ENCODE assay signal across 12 cellular contexts in the genomic region with DNA sequence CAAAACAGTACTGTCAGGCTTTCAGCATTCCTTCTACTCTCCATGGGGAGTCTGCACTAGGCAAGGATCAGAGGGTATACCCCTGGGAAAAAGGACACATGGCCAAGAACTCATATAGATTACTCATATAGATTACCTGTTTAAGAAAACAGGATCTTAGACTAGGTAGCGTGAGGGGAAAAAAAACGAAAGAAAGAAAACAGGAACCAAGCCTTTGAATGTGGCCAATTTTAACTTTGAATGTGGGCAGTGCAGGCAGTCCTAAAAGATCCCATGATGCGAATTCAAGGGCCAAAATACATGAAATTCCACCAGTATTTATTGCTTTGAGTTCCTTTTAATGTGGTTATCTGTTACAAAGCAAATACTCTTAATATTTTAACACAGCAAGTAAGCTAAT.
DNase-seq lines count a peak whose midpoint lies in the region; ATAC-seq and TF ChIP-seq lines count a peak whose summit lies in the region.
"Had no signal": no experiment of that assay in that cellular context is flagged by ENCODE, and none has a peak within 500 bp of the region (broad histone marks: within the 10 kb centered on the region; RNA-seq: fewer than 3 reads in every experiment).

No MANE protein-coding gene starts in this region.

- intact Hi-C loops in activated naive CD4-positive, alpha-beta T cell treated with anti-CD3 and anti-CD28 coated beads for 36 hours (cut with micrococcal nuclease): no loop called here
- intact Hi-C loops in head of caudate nucleus (cut with DNase I): no loop called here

- DNase-seq in activated naive CD4-positive, alpha-beta T cell treated with anti-CD3 and anti-CD28 coated beads for 36 hours: no peak
- DNase-seq in head of caudate nucleus: no peak
- no peak for DNase-seq in omental fat pad (ENCODE audit: low spot score)
- no peak for DNase-seq in UCSD-AML1 (lab: John Stamatoyannopoulos, UW; ENCODE audit: unreplicated experiment)
- DNase-seq: activated T-cell treated with anti-CD3 and anti-CD28 coated beads, Interleukin-2, amount 50 U/mL, for 4 hours; IMR-90; mesenchymal stem cell; NCI-H2081 treated with DMSO at 0.1 percent for 48 hours; Peyer's patch had no signal

- no peaks in the 10 kb centered on the region for H3K4me1 Mint-ChIP-seq in activated naive CD4-positive, alpha-beta T cell treated with anti-CD3 and anti-CD28 coated beads for 36 hours (ENCODE audit: low read depth)

- H3K27me3 Mint-ChIP-seq in activated naive CD4-positive, alpha-beta T cell treated with anti-CD3 and anti-CD28 coated beads for 36 hours (ENCODE audit: low read depth): peaks cover 6% of the 10 kb centered on the region

- no peak overlapping the region for H3K27ac Mint-ChIP-seq in activated naive CD4-positive, alpha-beta T cell treated with anti-CD3 and anti-CD28 coated beads for 36 hours

- no peaks in the 10 kb centered on the region for H3K36me3 Mint-ChIP-seq in activated naive CD4-positive, alpha-beta T cell treated with anti-CD3 and anti-CD28 coated beads for 36 hours (ENCODE audit: low read depth)

- TF ChIP-seq CTCF in omental fat pad (IDR thresholded peaks at IDR 0.05): no peak

- no peak overlapping the region for H3K4me3 Mint-ChIP-seq in activated naive CD4-positive, alpha-beta T cell treated with anti-CD3 and anti-CD28 coated beads for 36 hours
- H3K4me3 Mint-ChIP-seq: activated T-cell treated with anti-CD3 and anti-CD28 coated beads, Interleukin-2, amount 50 U/mL, for 4 hours had no signal

- H3K9me3 Mint-ChIP-seq in activated naive CD4-positive, alpha-beta T cell treated with anti-CD3 and anti-CD28 coated beads for 36 hours: peaks cover 3% of the 10 kb centered on the region

- CTCF ChIA-PET in activated naive CD4-positive, alpha-beta T cell treated with anti-CD3 and anti-CD28 coated beads for 36 hours (lab: Charles Lee): no interaction called here

- ATAC-seq in GM19035 (IDR thresholded peaks at IDR 0.05; ENCODE audit: unreplicated experiment) (peak; percentile 89), GM21737 (IDR thresholded peaks at IDR 0.05; ENCODE audit: unreplicated experiment) (peak; percentile 95), HG03139 (IDR thresholded peaks at IDR 0.05; ENCODE audit: unreplicated experiment) (peak; percentile 84), omental fat pad (ENCODE audit: low FRiP score) (no peak)
- ATAC-seq: activated T-cell treated with anti-CD3 and anti-CD28 coated beads, Interleukin-2, amount 50 U/mL, for 4 hours had no signal
